2 cellular contexts compared by ENCODE assay signal in the genomic region with DNA sequence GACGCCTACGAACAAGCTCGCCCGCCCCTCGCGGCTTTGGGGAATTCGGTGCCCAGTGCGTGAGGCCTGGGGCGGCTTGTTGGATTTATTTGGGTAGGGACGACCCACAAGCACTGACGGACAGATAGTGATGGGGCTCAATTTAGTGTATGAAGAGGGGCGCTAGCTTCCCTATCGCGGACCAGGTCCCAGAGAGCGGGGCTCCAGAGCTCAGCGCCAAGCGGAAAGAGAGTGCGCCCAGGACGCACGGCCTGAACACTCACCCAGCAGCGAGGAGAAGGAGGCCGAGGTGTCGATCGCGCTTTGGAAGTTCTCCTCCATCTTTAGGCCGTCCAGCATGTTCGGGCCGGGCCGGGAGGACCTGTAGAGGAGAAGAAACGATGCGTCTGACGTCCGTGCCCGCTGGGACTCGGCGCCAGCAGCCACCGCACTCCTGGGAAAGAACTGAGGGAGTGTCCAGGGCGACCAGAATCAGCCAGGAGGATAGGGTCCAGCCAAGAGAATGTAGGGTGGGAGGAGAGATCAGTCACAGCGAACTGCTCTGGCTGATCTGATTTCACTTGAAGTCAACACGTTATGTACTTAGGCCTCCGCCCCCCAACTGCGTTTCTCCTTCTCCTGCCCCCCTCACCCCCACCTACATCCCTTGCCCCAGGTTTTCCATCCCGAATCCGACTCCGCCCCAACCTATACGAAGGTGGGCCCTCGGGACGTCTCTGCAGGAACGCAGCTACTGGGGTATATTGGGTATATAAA.
TF ChIP-seq lines count a peak whose summit lies in the region.

No MANE protein-coding gene starts in this region.

TF ChIP-seq in SK-N-SH treated with all-trans-retinoic acid at 6 μM for 48 hours, 23 proteins besides CTCF, POLR2A, EP300 and RAD21 (continued from another document):
- TF ChIP-seq, protein P1, sequence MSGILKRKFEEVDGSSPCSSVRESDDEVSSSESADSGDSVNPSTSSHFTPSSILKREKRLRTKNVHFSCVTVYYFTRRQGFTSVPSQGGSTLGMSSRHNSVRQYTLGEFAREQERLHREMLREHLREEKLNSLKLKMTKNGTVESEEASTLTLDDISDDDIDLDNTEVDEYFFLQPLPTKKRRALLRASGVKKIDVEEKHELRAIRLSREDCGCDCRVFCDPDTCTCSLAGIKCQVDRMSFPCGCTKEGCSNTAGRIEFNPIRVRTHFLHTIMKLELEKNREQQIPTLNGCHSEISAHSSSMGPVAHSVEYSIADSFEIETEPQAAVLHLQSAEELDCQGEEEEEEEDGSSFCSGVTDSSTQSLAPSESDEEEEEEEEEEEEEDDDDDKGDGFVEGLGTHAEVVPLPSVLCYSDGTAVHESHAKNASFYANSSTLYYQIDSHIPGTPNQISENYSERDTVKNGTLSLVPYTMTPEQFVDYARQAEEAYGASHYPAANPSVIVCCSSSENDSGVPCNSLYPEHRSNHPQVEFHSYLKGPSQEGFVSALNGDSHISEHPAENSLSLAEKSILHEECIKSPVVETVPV (CRISPR knock-in tag; IDR thresholded peaks at IDR 0.05), result no peak
- TF ChIP-seq TCF4 (CRISPR knock-in tag; IDR thresholded peaks at IDR 0.05; ENCODE audit: borderline replicate concordance) (no peak), CSDC2 (CRISPR knock-in tag; IDR thresholded peaks at IDR 0.05) (no peak), ZNF70 (CRISPR knock-in tag; IDR thresholded peaks at IDR 0.05) (no peak), ARNTL (CRISPR knock-in tag; IDR thresholded peaks at IDR 0.05; ENCODE audit: borderline replicate concordance, low read depth) (no peak)
- TF ChIP-seq, protein P2, sequence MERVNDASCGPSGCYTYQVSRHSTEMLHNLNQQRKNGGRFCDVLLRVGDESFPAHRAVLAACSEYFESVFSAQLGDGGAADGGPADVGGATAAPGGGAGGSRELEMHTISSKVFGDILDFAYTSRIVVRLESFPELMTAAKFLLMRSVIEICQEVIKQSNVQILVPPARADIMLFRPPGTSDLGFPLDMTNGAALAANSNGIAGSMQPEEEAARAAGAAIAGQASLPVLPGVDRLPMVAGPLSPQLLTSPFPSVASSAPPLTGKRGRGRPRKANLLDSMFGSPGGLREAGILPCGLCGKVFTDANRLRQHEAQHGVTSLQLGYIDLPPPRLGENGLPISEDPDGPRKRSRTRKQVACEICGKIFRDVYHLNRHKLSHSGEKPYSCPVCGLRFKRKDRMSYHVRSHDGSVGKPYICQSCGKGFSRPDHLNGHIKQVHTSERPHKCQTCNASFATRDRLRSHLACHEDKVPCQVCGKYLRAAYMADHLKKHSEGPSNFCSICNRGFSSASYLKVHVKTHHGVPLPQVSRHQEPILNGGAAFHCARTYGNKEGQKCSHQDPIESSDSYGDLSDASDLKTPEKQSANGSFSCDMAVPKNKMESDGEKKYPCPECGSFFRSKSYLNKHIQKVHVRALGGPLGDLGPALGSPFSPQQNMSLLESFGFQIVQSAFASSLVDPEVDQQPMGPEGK (CRISPR knock-in tag; IDR thresholded peaks at IDR 0.05; ENCODE audit: borderline replicate concordance), result no peak

TF ChIP-seq in SK-N-SH, 30 proteins besides CTCF, POLR2A, EP300 and RAD21 (continued from another document):
- TF ChIP-seq, protein P3, sequence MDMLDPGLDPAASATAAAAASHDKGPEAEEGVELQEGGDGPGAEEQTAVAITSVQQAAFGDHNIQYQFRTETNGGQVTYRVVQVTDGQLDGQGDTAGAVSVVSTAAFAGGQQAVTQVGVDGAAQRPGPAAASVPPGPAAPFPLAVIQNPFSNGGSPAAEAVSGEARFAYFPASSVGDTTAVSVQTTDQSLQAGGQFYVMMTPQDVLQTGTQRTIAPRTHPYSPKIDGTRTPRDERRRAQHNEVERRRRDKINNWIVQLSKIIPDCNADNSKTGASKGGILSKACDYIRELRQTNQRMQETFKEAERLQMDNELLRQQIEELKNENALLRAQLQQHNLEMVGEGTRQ (IDR thresholded peaks at IDR 0.05; ENCODE audit: borderline replicate concordance, low read depth, low read length), result no peak
- TF ChIP-seq GATA2 (CRISPR knock-in tag; IDR thresholded peaks at IDR 0.05) (no peak), YY1 (IDR thresholded peaks at IDR 0.05; ENCODE audit: low read depth) (no peak), POLR2AphosphoS5 (IDR thresholded peaks at IDR 0.05; ENCODE audit: low read depth, low read length) (no peak), EZH2phosphoT487 (IDR thresholded peaks at IDR 0.05; ENCODE audit: borderline replicate concordance, low read depth) (no peak), RFX5 (IDR thresholded peaks at IDR 0.05; ENCODE audit: low read length) (no peak), ELF1 (IDR thresholded peaks at IDR 0.05) (no peak)
- TF ChIP-seq, protein P4, sequence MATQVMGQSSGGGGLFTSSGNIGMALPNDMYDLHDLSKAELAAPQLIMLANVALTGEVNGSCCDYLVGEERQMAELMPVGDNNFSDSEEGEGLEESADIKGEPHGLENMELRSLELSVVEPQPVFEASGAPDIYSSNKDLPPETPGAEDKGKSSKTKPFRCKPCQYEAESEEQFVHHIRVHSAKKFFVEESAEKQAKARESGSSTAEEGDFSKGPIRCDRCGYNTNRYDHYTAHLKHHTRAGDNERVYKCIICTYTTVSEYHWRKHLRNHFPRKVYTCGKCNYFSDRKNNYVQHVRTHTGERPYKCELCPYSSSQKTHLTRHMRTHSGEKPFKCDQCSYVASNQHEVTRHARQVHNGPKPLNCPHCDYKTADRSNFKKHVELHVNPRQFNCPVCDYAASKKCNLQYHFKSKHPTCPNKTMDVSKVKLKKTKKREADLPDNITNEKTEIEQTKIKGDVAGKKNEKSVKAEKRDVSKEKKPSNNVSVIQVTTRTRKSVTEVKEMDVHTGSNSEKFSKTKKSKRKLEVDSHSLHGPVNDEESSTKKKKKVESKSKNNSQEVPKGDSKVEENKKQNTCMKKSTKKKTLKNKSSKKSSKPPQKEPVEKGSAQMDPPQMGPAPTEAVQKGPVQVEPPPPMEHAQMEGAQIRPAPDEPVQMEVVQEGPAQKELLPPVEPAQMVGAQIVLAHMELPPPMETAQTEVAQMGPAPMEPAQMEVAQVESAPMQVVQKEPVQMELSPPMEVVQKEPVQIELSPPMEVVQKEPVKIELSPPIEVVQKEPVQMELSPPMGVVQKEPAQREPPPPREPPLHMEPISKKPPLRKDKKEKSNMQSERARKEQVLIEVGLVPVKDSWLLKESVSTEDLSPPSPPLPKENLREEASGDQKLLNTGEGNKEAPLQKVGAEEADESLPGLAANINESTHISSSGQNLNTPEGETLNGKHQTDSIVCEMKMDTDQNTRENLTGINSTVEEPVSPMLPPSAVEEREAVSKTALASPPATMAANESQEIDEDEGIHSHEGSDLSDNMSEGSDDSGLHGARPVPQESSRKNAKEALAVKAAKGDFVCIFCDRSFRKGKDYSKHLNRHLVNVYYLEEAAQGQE (IDR thresholded peaks at IDR 0.05; ENCODE audit: low read depth, low read length), result no peak
